8 cellular contexts compared by ENCODE assay signal in the genomic region with DNA sequence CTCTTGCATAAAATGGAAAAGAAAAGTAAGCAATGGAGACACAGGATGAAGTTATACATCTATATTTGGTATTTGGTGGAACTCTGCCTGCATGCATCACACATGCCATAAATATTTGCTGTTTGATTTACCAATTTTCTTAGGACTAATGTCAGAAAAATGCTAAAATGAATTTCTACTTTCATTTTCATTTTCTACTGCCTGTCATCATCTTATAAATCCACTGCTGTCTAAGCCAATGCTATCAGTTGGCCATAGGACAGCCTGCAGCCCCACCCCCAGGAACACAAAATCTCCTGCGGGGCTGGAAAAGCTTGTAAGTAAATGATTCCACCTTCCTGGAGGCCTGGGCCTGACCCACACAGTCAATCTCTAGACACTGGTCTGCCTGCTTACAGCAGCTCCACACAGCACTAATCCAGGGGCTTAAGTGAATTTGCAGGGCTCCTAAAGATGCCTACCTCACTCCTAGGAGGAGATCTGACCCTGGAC.
DNase-seq lines count a peak whose midpoint lies in the region; ATAC-seq and TF ChIP-seq lines count a peak whose summit lies in the region.

No MANE protein-coding gene starts in this region.

- peak; percentile 2 for DNase-seq in DMS53 (lab: John Stamatoyannopoulos, UW)
- no peak for DNase-seq in DMS53 treated with DMSO at 0.1 percent for 48 hours (lab: John Stamatoyannopoulos, UW; ENCODE audit: unreplicated experiment)
- DNase-seq in SK-N-DZ (ENCODE audit: low spot score): peak; percentile 95
- DNase-seq in foreskin keratinocyte: peak; percentile 47 to 74
- no peak for DNase-seq in COLO829 (ENCODE audit: low spot score)

- peak overlapping the region; percentile 41 for H3K9ac ChIP-seq in skeletal muscle satellite cell (ENCODE audit: low read depth, low read length)

- H3K27ac ChIP-seq in foreskin keratinocyte: no peak overlapping the region

- TF ChIP-seq CTCF in foreskin keratinocyte (conservative IDR thresholded peaks at IDR 0.05): no peak

- H3K4me1 ChIP-seq in foreskin keratinocyte: peaks cover 13% of the 10 kb centered on the region
- peaks cover 24% of the 10 kb centered on the region for H3K4me1 ChIP-seq in skeletal muscle satellite cell (ENCODE audit: control insufficient read depth, insufficient read depth, low read length)

- H3K36me3 ChIP-seq in skeletal muscle satellite cell (ENCODE audit: insufficient read depth, low read length): no peaks in the 10 kb centered on the region

- ATAC-seq in foreskin keratinocyte (peak; percentile 59), GM21381 (IDR thresholded peaks at IDR 0.05; ENCODE audit: unreplicated experiment) (no peak), HG02759 (IDR thresholded peaks at IDR 0.05; ENCODE audit: unreplicated experiment) (no peak)

- no peaks in the 10 kb centered on the region for H3K27me3 ChIP-seq in foreskin keratinocyte
- no peaks in the 10 kb centered on the region for H3K27me3 ChIP-seq in skeletal muscle satellite cell (ENCODE audit: control insufficient read depth, insufficient read depth, low read length)

- peak overlapping the region; percentile 64 for H3K4me2 ChIP-seq in skeletal muscle satellite cell (ENCODE audit: low read length)

- H3K9me3 ChIP-seq in skeletal muscle satellite cell (replicated peaks; ENCODE audit: low read length): no peaks in the 10 kb centered on the region

- no peak overlapping the region for H3K4me3 ChIP-seq in skeletal muscle satellite cell (ENCODE audit: low read length)

Comparison
In these comparisons a context has a peak if more than half of its experiments do, and no peak if none do; other contexts are left out.
1. DNase-seq: peak in DMS53 (single experiment), SK-N-DZ (single experiment) and foreskin keratinocyte (2 of 2); none in DMS53 treated with DMSO at 0.1 percent for 48 hours (single experiment) and COLO829 (single experiment).